20 cellular contexts compared by ENCODE assay signal in genomic region chr9:127924736-127925444, GRCh38. TPM values are rescaled to one million over a fixed set of nuclear protein-coding genes. Genes with fewer than 3 reads are reported as not detected.
DNase-seq lines count a peak whose midpoint lies in the region; ATAC-seq, FAIRE-seq and TF ChIP-seq lines count a peak whose summit lies in the region.
"Had no signal": no experiment of that assay in that cellular context is flagged by ENCODE, and none has a peak within 500 bp of the region (broad histone marks: within the 10 kb centered on the region; RNA-seq: fewer than 3 reads in every experiment).

No MANE protein-coding gene starts in this region.

- TF ChIP-seq EP300 in GM12878 (IDR thresholded peaks at IDR 0.05; ENCODE audit: borderline replicate concordance in 1 of 2, control insufficient read depth in 1 of 2, low read depth in 2 of 2, low read length in 2 of 2): no peak

- FAIRE-seq in GM12878 (lab: Jason Lieb, UNC): no peak
- FAIRE-seq: HepG2 had no signal

- peak overlapping the region; percentile 75 for H2BK12ac ChIP-seq in neuronal stem cell (ENCODE audit: low read length)

- H3K4me1 Mint-ChIP-seq in activated naive CD4-positive, alpha-beta T cell treated with anti-CD3 and anti-CD28 coated beads, Interleukin-2, amount 50 U/mL, for 24 hours: peaks cover 22% of the 10 kb centered on the region
- H3K4me1 Mint-ChIP-seq in HFFc6 (ENCODE audit: low read depth): peaks cover 53% of the 10 kb centered on the region

- TF ChIP-seq CTCF in HFFc6 (IDR thresholded peaks at IDR 0.05): no peak
- TF ChIP-seq CTCF in GM12878 (IDR thresholded peaks at IDR 0.05 in 2 of 3, conservative IDR thresholded peaks at IDR 0.05 in 1 of 3; ENCODE audit: control insufficient read depth in 2 of 3, extremely low read depth in 1 of 3, insufficient read depth in 1 of 3, low read depth in 3 of 3, low read length in 3 of 3): no peak
- no peak for TF ChIP-seq CTCF in prostate gland (IDR thresholded peaks at IDR 0.05)

- no peak for ATAC-seq in GM12878
- ATAC-seq: HepG2, SK-N-SH treated with all-trans-retinoic acid at 6 μM for 48 hours, T-cell had no signal

- H3K27ac Mint-ChIP-seq in activated naive CD4-positive, alpha-beta T cell treated with anti-CD3 and anti-CD28 coated beads, Interleukin-2, amount 50 U/mL, for 24 hours: peak overlapping the region; percentile 32
- H3K27ac Mint-ChIP-seq in HFFc6: peak overlapping the region; percentile 97

- H3K4me3 ChIP-seq in GM12878 (no peak overlapping the region), neuronal stem cell (ENCODE audit: low read length in 2 of 2) (peak overlapping the region in 1 of 2 donors; percentile 46), prostate gland (no peak overlapping the region)

- POLR2A ChIA-PET in GM12878 (lab: Charles Lee) (interaction anchor here (0.7 kb wide), 1 partner anchor 84 kb away, joined by 3 read pairs; no protein-coding TSS in a partner anchor), HEK293T (lab: Yijun Ruan, JAX) (interaction anchor here (1.8 kb wide), 1 partner anchor 55 kb away, joined by 5 read pairs; no protein-coding TSS in a partner anchor)

- H3K36me3 ChIP-seq in GM12878 (ENCODE audit: control insufficient read depth in 2 of 2, insufficient read depth in 2 of 2, low read length in 1 of 2) (no peaks in the 10 kb centered on the region), neuronal stem cell (replicated peaks in 1 of 2; ENCODE audit: control insufficient read depth in 2 of 2, insufficient read depth in 2 of 2, low read length in 2 of 2) (no peaks in the 10 kb centered on the region), prostate gland (no peaks in the 10 kb centered on the region)

- no peak for DNase-seq in activated naive CD4-positive, alpha-beta T cell treated with anti-CD3 and anti-CD28 coated beads, Interleukin-2, amount 50 U/mL, for 16 hours
- DNase-seq in HFFc6: no peak
- DNase-seq in GM12878 (ENCODE audit: low read depth, low spot score): no peak
- DNase-seq in neuronal stem cell (ENCODE audit: low spot score): no peak
- no peak for DNase-seq in prostate gland (ENCODE audit: low spot score)
- no peak for DNase-seq in HEK293T (ENCODE audit: extremely low spot score)
- DNase-seq in stimulated activated CD4-positive, alpha-beta T cell treated with anti-CD3 and anti-CD28 coated beads, Interleukin-4, amount 100 ng/mL, for 1 hour: no peak
- DNase-seq: Caco-2, GF-D8, NCI-H1417 treated with DMSO at 0.1 percent for 48 hours, NCI-H187 treated with DMSO at 0.1 percent for 48 hours, NCI-H446, OCI-M1, SHP77 treated with DMSO at 0.1 percent for 48 hours, T-cell had no signal

- CTCF ChIA-PET in GM12878 (lab: Yijun Ruan, JAX) (interaction anchor here (1.5 to 9.4 kb wide), 2 partner anchors 54 to 110 kb away, joined by 6 to 91 read pairs; no protein-coding TSS in a partner anchor), HEK293T (lab: Yijun Ruan, JAX) (interaction anchor here (0.6 kb wide), 1 partner anchor 192 kb away, joined by 3 read pairs; no protein-coding TSS in a partner anchor)

- H3K36me3 Mint-ChIP-seq in activated naive CD4-positive, alpha-beta T cell treated with anti-CD3 and anti-CD28 coated beads, Interleukin-2, amount 50 U/mL, for 24 hours: no peaks in the 10 kb centered on the region
- peaks cover 5% of the 10 kb centered on the region; the same call in 1 of the 2 replicates for H3K36me3 Mint-ChIP-seq in HFFc6 (ENCODE audit: low read depth)
- H3K36me3 Mint-ChIP-seq: T-cell had no signal

- H3K27me3 Mint-ChIP-seq in activated naive CD4-positive, alpha-beta T cell treated with anti-CD3 and anti-CD28 coated beads, Interleukin-2, amount 50 U/mL, for 24 hours: peaks cover 2% of the 10 kb centered on the region
- H3K27me3 Mint-ChIP-seq in HFFc6 (ENCODE audit: insufficient read depth): peaks cover 4% of the 10 kb centered on the region

- H3K9ac ChIP-seq in GM12878 (ENCODE audit: control insufficient read depth, insufficient read depth, low read length) (no peak overlapping the region), neuronal stem cell (ENCODE audit: low read depth, low read length, poor library complexity) (peak overlapping the region; percentile 63)
- H3K9ac ChIP-seq: KMS-11 had no signal

- no peak overlapping the region for H2AFZ ChIP-seq in GM12878 (ENCODE audit: control insufficient read depth, low read depth, low read length)
- H2AFZ ChIP-seq in neuronal stem cell (ENCODE audit: low read length): no peak overlapping the region

- H3K27me3 ChIP-seq in GM12878 (replicated peaks in 1 of 2; ENCODE audit: control insufficient read depth in 2 of 2, insufficient read depth in 2 of 2, low read length in 1 of 2): peaks cover 2 to 4% of the 10 kb centered on the region in 2 experiments; a peak in 3 of 4 replicates
- H3K27me3 ChIP-seq in neuronal stem cell (ENCODE audit: control insufficient read depth in 3 of 3, insufficient read depth in 3 of 3, low read depth in 1 of 3, low read length in 3 of 3): peaks cover 2 to 72% (median 41%) of the 10 kb centered on the region in 3 experiments
- no peaks in the 10 kb centered on the region for H3K27me3 ChIP-seq in prostate gland (replicated peaks; ENCODE audit: insufficient read depth)

- no peak overlapping the region for H4K91ac ChIP-seq in neuronal stem cell (ENCODE audit: low read depth, low read length, poor library complexity)

- intact Hi-C loops in GM12878 (cut with micrococcal nuclease; ENCODE audit: unreplicated experiment): no loop called here
- intact Hi-C loops in prostate gland (cut with DNase I): no loop called here

- H4K8ac ChIP-seq in neuronal stem cell (ENCODE audit: low read depth, low read length): no peak overlapping the region

- H3K4ac ChIP-seq in neuronal stem cell (ENCODE audit: low read length): peak overlapping the region; percentile 20

- H3K27ac ChIP-seq in GM12878 (ENCODE audit: control insufficient read depth, insufficient read depth) (no peak overlapping the region), neuronal stem cell (replicated peaks; ENCODE audit: low read length) (no peak overlapping the region), prostate gland (no peak overlapping the region)
- H3K27ac ChIP-seq: C4-2B, KMS-11 had no signal

- H3K4me2 ChIP-seq in GM12878 (ENCODE audit: control insufficient read depth, insufficient read depth) (no peak overlapping the region), neuronal stem cell (ENCODE audit: insufficient read depth, low read length, poor library complexity, severe bottlenecking) (no peak overlapping the region)
- H3K4me2 ChIP-seq: KMS-11 had no signal

- in situ Hi-C loops in GM12878 (cut with MboI): loop anchor here (5.0 kb wide), 1 partner anchor 423 kb away; no protein-coding TSS in a partner anchor

- peak overlapping the region; percentile 38 for H3K18ac ChIP-seq in neuronal stem cell (ENCODE audit: low read length)

- SMC1A ChIA-PET in GM12878 (lab: Charles Lee; ENCODE audit: uncharacterized antibody, unreplicated experiment): interaction anchor here (1.2 kb wide), 1 partner anchor 190 kb away, joined by 4 read pairs; the partner anchor contains the start of gene TOR2A

- TF ChIP-seq RAD21 in GM12878 (IDR thresholded peaks at IDR 0.05; ENCODE audit: insufficient read depth, low read depth, low read length): no peak

- RAD21 ChIA-PET in GM12878 (lab: Charles Lee; ENCODE audit: unreplicated experiment): interaction anchor here (0.6 kb wide), 1 partner anchor 135 kb away, joined by 3 read pairs; no protein-coding TSS in a partner anchor

- no TSS peak for BruUV-seq in GM12878 (replicated peaks; lab: Mats Ljungman, UMichigan)

- H3K4me3 Mint-ChIP-seq in activated naive CD4-positive, alpha-beta T cell treated with anti-CD3 and anti-CD28 coated beads, Interleukin-2, amount 50 U/mL, for 24 hours: no peak overlapping the region
- no peak overlapping the region for H3K4me3 Mint-ChIP-seq in HFFc6
- H3K4me3 Mint-ChIP-seq: T-cell had no signal

- H2BK5ac ChIP-seq in neuronal stem cell (ENCODE audit: low read length): no peak overlapping the region

- 72% methylated on average over 22 of the region's 22 CpGs for WGBS in GM12878 (ENCODE audit: insufficient coverage, insufficient replicate concordance, low lambda C conversion rate, missing lambda C conversion rate)
- no CpG with 5 or more reads among the region's 22 CpGs for WGBS in neuronal stem cell (ENCODE audit: extremely low coverage in 2 of 2, insufficient read length in 2 of 2, insufficient replicate concordance in 1 of 2), 2 donors
- 89% methylated on average over 22 of the region's 22 CpGs for WGBS in prostate gland

- no peaks in the 10 kb centered on the region for H3K9me3 ChIP-seq in GM12878 (replicated peaks; ENCODE audit: control insufficient read depth, insufficient read depth, low read length)
- H3K9me3 ChIP-seq in neuronal stem cell (replicated peaks in 1 of 2; ENCODE audit: control insufficient read depth in 2 of 2, insufficient read depth in 1 of 2, low read depth in 1 of 2, low read length in 2 of 2): no peaks in the 10 kb centered on the region
- no peaks in the 10 kb centered on the region for H3K9me3 ChIP-seq in prostate gland
- H3K9me3 ChIP-seq: Caco-2 had no signal

- H2AK5ac ChIP-seq in neuronal stem cell (ENCODE audit: low read depth, low read length): no peak overlapping the region

- no peak overlapping the region for H3K14ac ChIP-seq in neuronal stem cell (ENCODE audit: low read length)

- H3K23ac ChIP-seq in neuronal stem cell (ENCODE audit: low read depth, low read length, poor library complexity): peak overlapping the region; percentile 22

- H3K79me1 ChIP-seq in neuronal stem cell (ENCODE audit: low read depth, low read length): no peaks in the 10 kb centered on the region

- H2BK15ac ChIP-seq in neuronal stem cell (ENCODE audit: low read length): peak overlapping the region; percentile 21

- no peak overlapping the region for H2BK120ac ChIP-seq in neuronal stem cell (ENCODE audit: low read depth, low read length)

- H3K79me2 ChIP-seq in GM12878 (ENCODE audit: control insufficient read depth, insufficient read depth, low read length): no peaks in the 10 kb centered on the region

- H3K4me1 ChIP-seq in GM12878 (ENCODE audit: control insufficient read depth, insufficient read depth, low read length) (peaks cover 8% of the 10 kb centered on the region), neuronal stem cell (ENCODE audit: control insufficient read depth in 2 of 2, insufficient read depth in 1 of 2, low read depth in 1 of 2, low read length in 2 of 2) (peaks cover 1 to 12% of the 10 kb centered on the region in 2 donors), prostate gland (replicated peaks) (no peaks in the 10 kb centered on the region)

- H4K20me1 ChIP-seq in GM12878 (ENCODE audit: control insufficient read depth, insufficient read depth): peaks cover 2% of the 10 kb centered on the region; the same call in 1 of the 2 replicates

- TF ChIP-seq POLR2A in GM12878 (IDR thresholded peaks at IDR 0.05; ENCODE audit: low read depth, low read length) (peak; percentile 65), prostate gland (IDR thresholded peaks at IDR 0.05) (no peak)

- no peaks in the 10 kb centered on the region for H3K9me3 Mint-ChIP-seq in activated naive CD4-positive, alpha-beta T cell treated with anti-CD3 and anti-CD28 coated beads, Interleukin-2, amount 50 U/mL, for 24 hours
- H3K9me3 Mint-ChIP-seq in HFFc6: no peaks in the 10 kb centered on the region
- H3K9me3 Mint-ChIP-seq: T-cell had no signal

RNA-seq across cellular contexts. Expression of gene PIP5KL1, which starts 5.7 kb away (rescaled TPM):
- total RNA-seq in HFFc6 (2021; fragmentation: NEBNext Ultra II Directional; extraction: Animal tissue kit (Norgen Biotek cat#: 25700)): 1 to 10 TPM; 1.7 to 3.1 (median 2.1) TPM
- 1.9 and 2.0 TPM in 2 replicates for total RNA-seq in GM12878 (2013; cell fraction: nucleolus; rRNA removed)
- total RNA-seq in GM12878 (2014; rRNA removed) (0.40 TPM in 1 of 2 replicates, not detected in the other), GM12878 (2014; rRNA removed; fragmentation: Illumina TruSeq; extraction: Trizol) (0.14 and 0.22 TPM in 2 replicates), GM12878 (2021) (0.32 and 0.64 TPM in 2 replicates), prostate gland (10 to 100 TPM in 1 of 2 donors, 1 to 10 TPM in 1; 3.1 to 16.5 TPM)
- 0.41 TPM for polyA plus RNA-seq in GM12878 (2011; ENCODE audit: low read depth)
- polyA plus RNA-seq in GM12878 (2011; rRNA removed) (0.12 and 0.50 TPM in 2 replicates), GM12878 (2014; fragmentation: Illumina TruSeq; extraction: Trizol) (0.04 TPM in 1 of 2 replicates, not detected in the other), GM12878 (2014; fragmentation: Nextera tagmentation; extraction: Ambion mirVana) (not detected), GM12878 (2014; rRNA removed) (0.55 and 0.67 TPM in 2 replicates), GM12878 (2016; fragmentation: Nextera tagmentation; extraction: Ambion mirVana) (under 1 TPM; 0.11 to 0.47 TPM)
- polyA plus RNA-seq in GM12878 (2011; cell fraction: cytosol; rRNA removed): 0.34 and 0.52 TPM in 2 replicates
- 2.2 and 3.0 TPM in 2 replicates for polyA plus RNA-seq in GM12878 (2011; cell fraction: nucleus; rRNA removed)
- 0.60 and 1.1 TPM in 2 replicates for polyA plus RNA-seq in GM12878 (2012)
- polyA minus RNA-seq in GM12878 (2011; rRNA and poly(A)+ RNA removed): 0.10 TPM in 1 of 2 replicates, not detected in the other
- polyA minus RNA-seq in GM12878 (2011; cell fraction: cytosol; rRNA and poly(A)+ RNA removed): not detected in 2 replicates
- 0.57 and 0.85 TPM in 2 replicates for polyA minus RNA-seq in GM12878 (2011; cell fraction: nucleus; rRNA and poly(A)+ RNA removed)
- polyA plus RNA-seq in neuronal stem cell (2013, experiment 1 of 2): 2.4 TPM
- 2.5 TPM for polyA plus RNA-seq in neuronal stem cell (2013, experiment 2 of 2)

RNA-seq across cellular contexts. Expression of gene ST6GALNAC4, which starts 8.0 kb away (rescaled TPM):
- total RNA-seq in HFFc6 (2021; fragmentation: NEBNext Ultra II Directional; extraction: Animal tissue kit (Norgen Biotek cat#: 25700)): 10 to 100 TPM; 22.9 to 33.4 (median 27.7) TPM
- total RNA-seq in GM12878 (2013; cell fraction: nucleolus; rRNA removed): 98.4 and 112 TPM in 2 replicates
- 48.3 and 57.4 TPM in 2 replicates for total RNA-seq in GM12878 (2014; rRNA removed)
- 20.7 and 23.7 TPM in 2 replicates for total RNA-seq in GM12878 (2014; rRNA removed; fragmentation: Illumina TruSeq; extraction: Trizol)
- 56.1 and 64.1 TPM in 2 replicates for total RNA-seq in GM12878 (2021)
- 11.8 TPM for polyA plus RNA-seq in GM12878 (2011; ENCODE audit: low read depth)
- 6.9 and 16.4 TPM in 2 replicates for polyA plus RNA-seq in GM12878 (2011; rRNA removed)
- 38.1 and 52.2 TPM in 2 replicates for polyA plus RNA-seq in GM12878 (2011; cell fraction: cytosol; rRNA removed)
- 59.2 and 59.5 TPM in 2 replicates for polyA plus RNA-seq in GM12878 (2011; cell fraction: nucleus; rRNA removed)
- 40.4 and 47.8 TPM in 2 replicates for polyA plus RNA-seq in GM12878 (2012)
- 3.0 and 13.5 TPM in 2 replicates for polyA plus RNA-seq in GM12878 (2014; fragmentation: Illumina TruSeq; extraction: Trizol)
- polyA plus RNA-seq in GM12878 (2014; fragmentation: Nextera tagmentation; extraction: Ambion mirVana): 1 to 10 TPM; 4.2 to 6.6 TPM
- 63.2 and 68.1 TPM in 2 replicates for polyA plus RNA-seq in GM12878 (2014; rRNA removed)
- polyA plus RNA-seq in GM12878 (2016; fragmentation: Nextera tagmentation; extraction: Ambion mirVana): 10 to 100 TPM; 46.7 to 49.9 TPM
- 23.9 and 54.0 TPM in 2 replicates for polyA minus RNA-seq in GM12878 (2011; rRNA and poly(A)+ RNA removed)
- polyA minus RNA-seq in GM12878 (2011; cell fraction: cytosol; rRNA and poly(A)+ RNA removed): 25.1 and 31.3 TPM in 2 replicates
- 27.2 and 51.5 TPM in 2 replicates for polyA minus RNA-seq in GM12878 (2011; cell fraction: nucleus; rRNA and poly(A)+ RNA removed)
- polyA plus RNA-seq in neuronal stem cell (2013, experiment 1 of 2): 11.3 TPM
- polyA plus RNA-seq in neuronal stem cell (2013, experiment 2 of 2): 12.7 TPM
- total RNA-seq in prostate gland: 10 to 100 TPM; 21.8 to 47.0 TPM

RNA-seq across cellular contexts. Expression of gene DPM2, which starts 12.8 kb away (rescaled TPM):
- 10 to 100 TPM; 42.5 to 49.6 (median 47.1) TPM for total RNA-seq in HFFc6 (2021; fragmentation: NEBNext Ultra II Directional; extraction: Animal tissue kit (Norgen Biotek cat#: 25700))
- 35.0 and 35.4 TPM in 2 replicates for total RNA-seq in GM12878 (2013; cell fraction: nucleolus; rRNA removed)
- total RNA-seq in GM12878 (2014; rRNA removed) (36.3 and 40.3 TPM in 2 replicates), GM12878 (2014; rRNA removed; fragmentation: Illumina TruSeq; extraction: Trizol) (30.6 and 31.7 TPM in 2 replicates), GM12878 (2021) (40.7 and 44.0 TPM in 2 replicates), prostate gland (10 to 100 TPM; 28.1 to 28.2 TPM)
- 17.4 TPM for polyA plus RNA-seq in GM12878 (2011; ENCODE audit: low read depth)
- polyA plus RNA-seq in GM12878 (2011; rRNA removed) (25.8 and 49.2 TPM in 2 replicates), GM12878 (2014; fragmentation: Illumina TruSeq; extraction: Trizol) (24.3 and 45.4 TPM in 2 replicates), GM12878 (2014; fragmentation: Nextera tagmentation; extraction: Ambion mirVana) (10 to 100 TPM; 22.7 to 24.2 TPM), GM12878 (2014; rRNA removed) (54.3 and 56.5 TPM in 2 replicates), GM12878 (2016; fragmentation: Nextera tagmentation; extraction: Ambion mirVana) (10 to 100 TPM; 76.7 to 77.9 TPM)
- 73.3 and 82.9 TPM in 2 replicates for polyA plus RNA-seq in GM12878 (2011; cell fraction: cytosol; rRNA removed)
- 54.9 and 64.6 TPM in 2 replicates for polyA plus RNA-seq in GM12878 (2011; cell fraction: nucleus; rRNA removed)
- polyA plus RNA-seq in GM12878 (2012): 30.5 and 35.8 TPM in 2 replicates
- 39.4 and 64.4 TPM in 2 replicates for polyA minus RNA-seq in GM12878 (2011; rRNA and poly(A)+ RNA removed)
- polyA minus RNA-seq in GM12878 (2011; cell fraction: cytosol; rRNA and poly(A)+ RNA removed): 27.0 and 30.2 TPM in 2 replicates
- polyA minus RNA-seq in GM12878 (2011; cell fraction: nucleus; rRNA and poly(A)+ RNA removed): 38.0 and 63.1 TPM in 2 replicates
- polyA plus RNA-seq in neuronal stem cell (2013, experiment 1 of 2): 27.5 TPM
- 25.3 TPM for polyA plus RNA-seq in neuronal stem cell (2013, experiment 2 of 2)

RNA-seq across cellular contexts. Expression of gene ST6GALNAC6, which starts 25.5 kb away (rescaled TPM):
- total RNA-seq in HFFc6 (2021; fragmentation: NEBNext Ultra II Directional; extraction: Animal tissue kit (Norgen Biotek cat#: 25700)): 10 to 100 TPM; 29.3 to 40.6 (median 34.2) TPM
- total RNA-seq in GM12878 (2013; cell fraction: nucleolus; rRNA removed): 55.6 and 55.9 TPM in 2 replicates
- total RNA-seq in GM12878 (2014; rRNA removed) (22.6 and 27.0 TPM in 2 replicates), GM12878 (2014; rRNA removed; fragmentation: Illumina TruSeq; extraction: Trizol) (16.0 and 17.6 TPM in 2 replicates), GM12878 (2021) (21.1 and 23.2 TPM in 2 replicates), prostate gland (10 to 100 TPM; 46.4 to 95.1 TPM)
- polyA plus RNA-seq in GM12878 (2011; ENCODE audit: low read depth): 9.5 TPM
- polyA plus RNA-seq in GM12878 (2011; rRNA removed) (13.9 and 24.6 TPM in 2 replicates), GM12878 (2014; fragmentation: Illumina TruSeq; extraction: Trizol) (7.2 and 16.1 TPM in 2 replicates), GM12878 (2014; fragmentation: Nextera tagmentation; extraction: Ambion mirVana) (under 1 TPM; 0.40 to 0.48 TPM), GM12878 (2014; rRNA removed) (24.0 and 24.7 TPM in 2 replicates), GM12878 (2016; fragmentation: Nextera tagmentation; extraction: Ambion mirVana) (10 to 100 TPM; 12.6 to 12.7 TPM)
- polyA plus RNA-seq in GM12878 (2011; cell fraction: cytosol; rRNA removed): 28.4 and 35.1 TPM in 2 replicates
- polyA plus RNA-seq in GM12878 (2011; cell fraction: nucleus; rRNA removed): 55.5 and 94.2 TPM in 2 replicates
- 19.0 and 22.5 TPM in 2 replicates for polyA plus RNA-seq in GM12878 (2012)
- polyA minus RNA-seq in GM12878 (2011; rRNA and poly(A)+ RNA removed): 20.8 and 26.1 TPM in 2 replicates
- 4.7 and 8.0 TPM in 2 replicates for polyA minus RNA-seq in GM12878 (2011; cell fraction: cytosol; rRNA and poly(A)+ RNA removed)
- polyA minus RNA-seq in GM12878 (2011; cell fraction: nucleus; rRNA and poly(A)+ RNA removed): 12.1 and 16.7 TPM in 2 replicates
- polyA plus RNA-seq in neuronal stem cell (2013, experiment 1 of 2): 31.0 TPM
- polyA plus RNA-seq in neuronal stem cell (2013, experiment 2 of 2): 30.5 TPM

RNA-seq across cellular contexts. Expression of gene AK1, which starts 47.4 kb away (rescaled TPM):
- total RNA-seq in HFFc6 (2021; fragmentation: NEBNext Ultra II Directional; extraction: Animal tissue kit (Norgen Biotek cat#: 25700)): 100 to 1,000 TPM; 109 to 130 (median 124) TPM
- total RNA-seq in GM12878 (2013; cell fraction: nucleolus; rRNA removed): 1.8 and 2.4 TPM in 2 replicates
- total RNA-seq in GM12878 (2014; rRNA removed) (0.87 and 3.1 TPM in 2 replicates), GM12878 (2014; rRNA removed; fragmentation: Illumina TruSeq; extraction: Trizol) (0.14 and 1.8 TPM in 2 replicates), GM12878 (2021) (2.1 and 2.2 TPM in 2 replicates), prostate gland (100 to 1,000 TPM in 1 of 2 donors, 10 to 100 TPM in 1; 22.2 to 123 TPM)
- 1.8 TPM for polyA plus RNA-seq in GM12878 (2011; ENCODE audit: low read depth)
- polyA plus RNA-seq in GM12878 (2011; rRNA removed) (0.98 and 1.8 TPM in 2 replicates), GM12878 (2014; fragmentation: Illumina TruSeq; extraction: Trizol) (1.3 and 1.8 TPM in 2 replicates), GM12878 (2014; fragmentation: Nextera tagmentation; extraction: Ambion mirVana) (1 to 10 TPM in 1 of 2 experiments, under 1 TPM in 1; 0.23 to 1.4 TPM), GM12878 (2014; rRNA removed) (2.1 and 4.7 TPM in 2 replicates), GM12878 (2016; fragmentation: Nextera tagmentation; extraction: Ambion mirVana) (1 to 10 TPM; 1.4 to 2.2 TPM)
- polyA plus RNA-seq in GM12878 (2011; cell fraction: cytosol; rRNA removed): 2.5 and 3.1 TPM in 2 replicates
- polyA plus RNA-seq in GM12878 (2011; cell fraction: nucleus; rRNA removed): 21.6 and 27.7 TPM in 2 replicates
- polyA plus RNA-seq in GM12878 (2012): 5.1 and 8.4 TPM in 2 replicates
- polyA minus RNA-seq in GM12878 (2011; rRNA and poly(A)+ RNA removed): 0.29 and 0.88 TPM in 2 replicates
- polyA minus RNA-seq in GM12878 (2011; cell fraction: cytosol; rRNA and poly(A)+ RNA removed): 3.3 and 6.0 TPM in 2 replicates
- 0.24 and 0.67 TPM in 2 replicates for polyA minus RNA-seq in GM12878 (2011; cell fraction: nucleus; rRNA and poly(A)+ RNA removed)
- 36.1 TPM for polyA plus RNA-seq in neuronal stem cell (2013, experiment 1 of 2)
- polyA plus RNA-seq in neuronal stem cell (2013, experiment 2 of 2): 36.6 TPM
